8 cellular contexts compared by ENCODE assay signal in genomic region chr1:228139931-228140723, GRCh38. TPM values are rescaled to one million over a fixed set of nuclear protein-coding genes. Genes with fewer than 3 reads are reported as not detected.
DNase-seq lines count a peak whose midpoint lies in the region; ATAC-seq, FAIRE-seq and TF ChIP-seq lines count a peak whose summit lies in the region.

A gene with protein sequence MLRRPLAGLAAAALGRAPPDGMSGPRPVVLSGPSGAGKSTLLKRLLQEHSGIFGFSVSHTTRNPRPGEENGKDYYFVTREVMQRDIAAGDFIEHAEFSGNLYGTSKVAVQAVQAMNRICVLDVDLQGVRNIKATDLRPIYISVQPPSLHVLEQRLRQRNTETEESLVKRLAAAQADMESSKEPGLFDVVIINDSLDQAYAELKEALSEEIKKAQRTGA (plus strand): TSS chr1:228140279. CDS start chr1:228140303, 24 bp downstream.

- H3K23ac ChIP-seq in trophoblast cell (ENCODE audit: low read length), result no peak within 1 kb of the TSS

- peak; percentile 84 for TF ChIP-seq POLR2A in GM12892 (IDR thresholded peaks at IDR 0.05; ENCODE audit: low read depth, low read length)
- peak; percentile 98 for TF ChIP-seq POLR2A in transverse colon (IDR thresholded peaks at IDR 0.05)

- H3K79me2 ChIP-seq in trophoblast cell (ENCODE audit: control insufficient read depth, insufficient read depth, low read length, poor library complexity), result peaks cover 32% of the 10 kb centered on the region

- H4K12ac ChIP-seq in trophoblast cell (ENCODE audit: low read depth, low read length), result peak within 1 kb of the TSS; percentile 78

- POLR2A ChIA-PET in T-cell (lab: Charles Lee), result interaction anchor here (0.6 to 0.8 kb wide), 4 partner anchors 26 to 566 kb away, joined by 3 to 4 read pairs (median 3); no protein-coding TSS in a partner anchor

- DNase-seq in GM12892 (ENCODE audit: insufficient read length) (peak; percentile 94), NCI-H1436 treated with DMSO at 0.1 percent for 48 hours (lab: John Stamatoyannopoulos, UW) (peak; percentile 99), T-cell (peak; percentile 99 to 100 (median 100)), cardiac septum (ENCODE audit: low spot score) (peak; percentile 100), trophoblast cell (peak; percentile 100), transverse colon (peak; percentile 100)

- H3K36me3 Mint-ChIP-seq in T-cell, result no peaks in the 10 kb centered on the region

- H3K4me1 Mint-ChIP-seq in T-cell, result peaks cover 41 to 49% (median 47%) of the 10 kb centered on the region in 3 donors

- H4K8ac ChIP-seq in trophoblast cell (ENCODE audit: low read depth, low read length), result peak within 1 kb of the TSS; percentile 94

- H3K27me3 Mint-ChIP-seq in T-cell, result peaks cover 0 to 4% of the 10 kb centered on the region in 2 donors

- no peaks in the 10 kb centered on the region for H3K9me3 Mint-ChIP-seq in T-cell

- H3K18ac ChIP-seq in trophoblast cell (ENCODE audit: low read length), result peak within 1 kb of the TSS; percentile 72

- H3K9ac ChIP-seq in trophoblast cell (ENCODE audit: low read length), result peak within 1 kb of the TSS; percentile 98

- H3K4me1 ChIP-seq in trophoblast cell (ENCODE audit: control insufficient read depth in 1 of 2, insufficient read depth in 2 of 2, low read length in 2 of 2), result peaks cover 9 to 20% of the 10 kb centered on the region in 2 experiments
- H3K4me1 ChIP-seq in transverse colon, result peaks cover 18 to 38% (median 25%) of the 10 kb centered on the region in 4 donors

- peak within 1 kb of the TSS; percentile 94 to 96 (median 95) for H3K4me3 Mint-ChIP-seq in T-cell

- peak within 1 kb of the TSS; percentile 49 for H2AK5ac ChIP-seq in trophoblast cell (ENCODE audit: low read length)

- peaks cover 2% of the 10 kb centered on the region for H3K9me3 ChIP-seq in trophoblast cell (ENCODE audit: insufficient read depth, low read depth, low read length)
- no peaks in the 10 kb centered on the region for H3K9me3 ChIP-seq in transverse colon

- H2BK5ac ChIP-seq in trophoblast cell (ENCODE audit: low read depth, low read length, poor library complexity), result peak within 1 kb of the TSS; percentile 79

- H3K79me1 ChIP-seq in trophoblast cell (ENCODE audit: low read length), result peaks cover 10% of the 10 kb centered on the region

- CTCF ChIA-PET in T-cell (lab: Charles Lee), result interaction anchor here in 1 of 2 donors (0.5 to 2.1 kb wide), 3 partner anchors 22 to 319 kb away, joined by 3 to 15 read pairs (median 4); partner anchors contain the start of gene IBA57

- in situ Hi-C loops in transverse colon (cut with MboI; ENCODE audit: low pct_ligation_motif_present in 1 of 4, low pct_unique_long_range_greater_than_20kb in 1 of 4, low sequenced_read_pairs in 3 of 4), result no loop called here

- H2AFZ ChIP-seq in trophoblast cell (ENCODE audit: insufficient read depth, low read length, poor library complexity), result peak within 1 kb of the TSS; percentile 74

- H2BK12ac ChIP-seq in trophoblast cell (ENCODE audit: low read length), result no peak within 1 kb of the TSS

- ATAC-seq in HG02852 (IDR thresholded peaks at IDR 0.05; ENCODE audit: unreplicated experiment) (peak; percentile 90), T-cell (replicated peaks in 1 of 4) (peak; percentile 87 to 96 (median 92))

- peak; percentile 100 for FAIRE-seq in GM12892 (lab: Jason Lieb, UNC)

- WGBS in adipose tissue, 3 donors, result 0% methylated on average over 74 to 95 of the region's 95 CpGs
- WGBS in trophoblast cell (ENCODE audit: extremely low coverage, insufficient coverage, insufficient read length), result no CpG with 5 or more reads among the region's 95 CpGs
- WGBS in transverse colon (ENCODE audit: low coverage in 1 of 2), 2 donors, result 1% methylated on average over 42 of the region's 95 CpGs; no CpG with 5 or more reads in 1 of the 2 donors

- TF ChIP-seq CTCF in transverse colon (IDR thresholded peaks at IDR 0.05), result peak in 3 of 5 experiments; percentile 16 to 71 (median 17)

- no peaks in the 10 kb centered on the region for H3K27me3 ChIP-seq in trophoblast cell (ENCODE audit: insufficient read depth, low read length)
- H3K27me3 ChIP-seq in transverse colon, result no peaks in the 10 kb centered on the region

- intact Hi-C loops in cardiac septum (cut with DNase I), result loop anchor here (1.0 to 5.0 kb wide), 4 partner anchors 25 to 267 kb away; partner anchors contain the start of genes ARF1, C1orf35, IBA57 and TRIM11
- intact Hi-C loops in transverse colon (cut with DNase I; ENCODE audit: low total_unique reads), result loop anchor here (2.0 kb wide), 1 partner anchor 57 kb away; the partner anchor contains the start of gene ARF1

- peak within 1 kb of the TSS; percentile 97 for H3K4me2 ChIP-seq in trophoblast cell (ENCODE audit: low read length)

- H4K91ac ChIP-seq in trophoblast cell (ENCODE audit: low read depth, low read length), result peak within 1 kb of the TSS; percentile 89

- peak within 1 kb of the TSS; percentile 85 for H3K4ac ChIP-seq in trophoblast cell (ENCODE audit: low read depth, low read length)

- peak within 1 kb of the TSS; percentile 96 to 98 for H3K27ac Mint-ChIP-seq in T-cell

- peaks cover 11 to 15% of the 10 kb centered on the region in 2 experiments for H3K36me3 ChIP-seq in trophoblast cell (ENCODE audit: control insufficient read depth in 1 of 2, insufficient read depth in 2 of 2, low read length in 2 of 2)
- no peaks in the 10 kb centered on the region for H3K36me3 ChIP-seq in transverse colon

- peak within 1 kb of the TSS; percentile 99 for H3K4me3 ChIP-seq in trophoblast cell (ENCODE audit: low read depth, low read length)
- H3K4me3 ChIP-seq in transverse colon, result peak within 1 kb of the TSS; percentile 68 to 98 (median 86)

- H2BK120ac ChIP-seq in trophoblast cell (ENCODE audit: insufficient read depth, low read length, poor library complexity), result peak within 1 kb of the TSS; percentile 61

- H3K27ac ChIP-seq in adipose tissue (ENCODE audit: low read depth, low read length) (peak within 1 kb of the TSS; percentile 30), trophoblast cell (ENCODE audit: low read depth, low read length) (peak within 1 kb of the TSS; percentile 64), transverse colon (peak within 1 kb of the TSS; percentile 97 to 100 (median 98))

- peak within 1 kb of the TSS; percentile 91 for H3K14ac ChIP-seq in trophoblast cell (ENCODE audit: low read length)

- TF ChIP-seq EP300 in transverse colon (IDR thresholded peaks at IDR 0.05; ENCODE audit: low read depth), result peak; percentile 72

RNA-seq across cellular contexts. Expression of the gene that starts here (rescaled TPM):
- polyA plus RNA-seq in GM12892 (2012; ENCODE audit: missing spikeins), result 109 TPM
- total RNA-seq in T-cell (100 to 1,000 TPM; 201 to 318 (median 223) TPM), cardiac septum (213 TPM), transverse colon (100 to 1,000 TPM; 183 to 573 (median 382) TPM)
- polyA plus RNA-seq in adipose tissue, result 100 to 1,000 TPM; 266 to 552 (median 517) TPM
- polyA plus RNA-seq in trophoblast cell (2013), result 235 and 242 TPM in 2 replicates

Comparison
In these comparisons a context has a peak if more than half of its experiments do, and no peak if none do; other contexts are left out.
1. Peak in every context shown above with its lines: DNase-seq, ATAC-seq, H3K4me3 ChIP-seq and H3K27ac ChIP-seq.
2. H3K27ac ChIP-seq: peak in every context shown above with its lines; median percentile 98 in transverse colon; 64 in trophoblast cell; 30 in adipose tissue.